In the genomic region with DNA sequence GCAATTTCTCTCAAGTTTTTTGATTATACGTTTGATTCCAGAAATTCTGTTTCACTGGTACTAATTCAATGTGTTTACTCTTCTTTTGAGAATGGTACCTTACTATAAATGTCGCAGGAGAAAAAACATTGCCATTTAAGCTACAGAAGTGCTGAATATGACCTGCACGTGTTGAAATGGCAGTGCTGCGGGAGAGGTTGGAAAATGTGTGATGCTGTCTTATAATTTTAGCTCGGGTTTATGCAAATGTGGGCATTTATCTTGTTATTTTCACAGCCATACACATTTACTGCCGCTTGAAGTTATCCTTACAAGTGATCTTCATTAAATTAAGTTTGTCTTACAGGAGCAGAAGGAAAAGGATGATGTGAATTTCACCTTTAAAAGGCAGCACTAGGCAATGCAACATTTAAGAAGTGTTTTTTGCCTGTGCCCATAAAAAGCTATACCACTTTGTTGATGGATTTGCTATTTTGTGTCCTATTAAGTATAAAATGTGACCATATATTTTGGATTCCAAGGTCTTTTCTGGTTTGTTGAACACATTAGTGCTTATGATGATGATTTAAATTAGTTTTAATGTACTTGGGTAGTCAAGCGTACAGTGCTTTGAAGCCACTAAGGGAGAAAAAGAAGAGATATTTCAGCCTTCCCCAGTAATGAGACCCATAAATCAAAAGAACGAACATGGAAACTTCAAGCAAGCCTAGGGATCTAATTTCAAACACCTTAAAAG, we compare ENCODE assay signal across 18 cellular contexts.
A peak's percentile ranks its signal among the peaks of the same experiment; 100 is the strongest.
DNase-seq lines count a peak whose midpoint lies in the region; ATAC-seq, FAIRE-seq and TF ChIP-seq lines count a peak whose summit lies in the region.
"Had no signal": no experiment of that assay in that cellular context is flagged by ENCODE, and none has a peak within 500 bp of the region (broad histone marks: within the 10 kb centered on the region; RNA-seq: fewer than 3 reads in every experiment).

No MANE protein-coding gene starts in this region.

- H3K9me3 Mint-ChIP-seq in osteocyte (ENCODE audit: unreplicated experiment): no peaks in the 10 kb centered on the region
- H3K9me3 Mint-ChIP-seq: activated naive CD8-positive, alpha-beta T cell treated with anti-CD3 and anti-CD28 coated beads, Interleukin-2, amount 50 U/mL, for 24 hours; activated T-helper 1 cell treated with anti-CD3 and anti-CD28 coated beads, Interleukin-12 subunit alpha, Interleukin-12 subunit beta, Interleukin-2, Interleukin-4 antibody, amounts not matched to agents 30 ng/mL and 10 ng/mL and 1 ng/mL, durations not matched to agents 14 hours and 24 hours and 36 hours; T-helper 1 cell treated with Interleukin-12 subunit alpha and Interleukin-12 subunit beta and Interleukin-4 antibody, amounts not matched to agents 30 μg/mL and 1 μg/mL, for 36 hours had no signal

- WGBS in right lobe of liver (ENCODE audit: insufficient coverage, low coverage, low lambda C conversion rate, missing lambda C conversion rate): 87% methylated on average over 8 of the region's 8 CpGs

- H3K36me3 Mint-ChIP-seq in osteocyte (ENCODE audit: unreplicated experiment): no peaks in the 10 kb centered on the region

- H3K4me1 ChIP-seq in left ventricle myocardium inferior (peaks cover 19% of the 10 kb centered on the region), right lobe of liver (no peaks in the 10 kb centered on the region)

- H3K4me3 Mint-ChIP-seq in osteocyte (ENCODE audit: unreplicated experiment): no peak overlapping the region
- H3K4me3 Mint-ChIP-seq: activated CD8-positive, alpha-beta T cell treated with anti-CD3 and anti-CD28 coated beads, Interleukin-2, amount 10 ng/mL, durations not matched to agents 7 days and 5 days; activated naive CD8-positive, alpha-beta T cell treated with anti-CD3 and anti-CD28 coated beads, Interleukin-2, amount 50 U/mL, for 24 hours; activated T-helper 1 cell treated with anti-CD3 and anti-CD28 coated beads, Interleukin-12 subunit alpha, Interleukin-12 subunit beta, Interleukin-2, Interleukin-4 antibody, amounts not matched to agents 30 ng/mL and 10 ng/mL and 1 ng/mL, durations not matched to agents 14 hours and 24 hours and 36 hours; T-helper 1 cell treated with Interleukin-12 subunit alpha and Interleukin-12 subunit beta and Interleukin-4 antibody, amounts not matched to agents 30 μg/mL and 1 μg/mL, for 36 hours had no signal

- TF ChIP-seq POLR2A in Raji (IDR thresholded peaks at IDR 0.05; ENCODE audit: insufficient read depth, low read depth, low read length) (peak; percentile 41; the same call in 1 of the 2 replicates), right lobe of liver (IDR thresholded peaks at IDR 0.05) (no peak)

- ATAC-seq in left colon (no peak), omental fat pad (ENCODE audit: low FRiP score) (no peak), right lobe of liver (no peak)
- ATAC-seq: activated CD8-positive, alpha-beta T cell treated with anti-CD3 and anti-CD28 coated beads, Interleukin-2, amount 10 ng/mL, durations not matched to agents 7 days and 5 days; activated naive CD8-positive, alpha-beta T cell treated with anti-CD3 and anti-CD28 coated beads, Interleukin-2, amount 50 U/mL, for 24 hours had no signal

- H3K4me3 ChIP-seq in left ventricle myocardium inferior (no peak overlapping the region), right lobe of liver (no peak overlapping the region)
- H3K4me3 ChIP-seq: GM23248 had no signal

- H3K27ac ChIP-seq in left ventricle myocardium inferior (replicated peaks) (peak overlapping the region; percentile 85), right lobe of liver (no peak overlapping the region)
- H3K27ac ChIP-seq: GM23248, RWPE1 had no signal

- no peak for FAIRE-seq in frontal cortex (lab: Jason Lieb, UNC)

- peaks cover 30% of the 10 kb centered on the region for H3K4me1 Mint-ChIP-seq in osteocyte (ENCODE audit: unreplicated experiment)
- H3K4me1 Mint-ChIP-seq: activated naive CD8-positive, alpha-beta T cell treated with anti-CD3 and anti-CD28 coated beads, Interleukin-2, amount 50 U/mL, for 24 hours had no signal

- peak overlapping the region; percentile 80 for H3K27ac Mint-ChIP-seq in osteocyte (ENCODE audit: unreplicated experiment)
- H3K27ac Mint-ChIP-seq: activated CD8-positive, alpha-beta T cell treated with anti-CD3 and anti-CD28 coated beads, Interleukin-2, amount 10 ng/mL, durations not matched to agents 7 days and 5 days; activated naive CD8-positive, alpha-beta T cell treated with anti-CD3 and anti-CD28 coated beads, Interleukin-2, amount 50 U/mL, for 24 hours; activated T-helper 1 cell treated with anti-CD3 and anti-CD28 coated beads, Interleukin-12 subunit alpha, Interleukin-12 subunit beta, Interleukin-2, Interleukin-4 antibody, amounts not matched to agents 30 ng/mL and 10 ng/mL and 1 ng/mL, durations not matched to agents 14 hours and 24 hours and 36 hours; T-helper 1 cell treated with Interleukin-12 subunit alpha and Interleukin-12 subunit beta and Interleukin-4 antibody, amounts not matched to agents 30 μg/mL and 1 μg/mL, for 36 hours had no signal

- DNase-seq in left ventricle myocardium inferior: no peak
- DNase-seq in cardiac septum (ENCODE audit: low spot score): no peak
- no peak for DNase-seq in osteocyte (ENCODE audit: extremely low spot score, unreplicated experiment)
- DNase-seq in left colon: no peak
- no peak for DNase-seq in omental fat pad (ENCODE audit: low spot score)
- no peak for DNase-seq in right lobe of liver
- no peak for DNase-seq in frontal cortex (ENCODE audit: low spot score in 2 of 2)
- DNase-seq: activated CD8-positive, alpha-beta T cell treated with anti-CD3 and anti-CD28 coated beads, Interleukin-2, amount 10 ng/mL, durations not matched to agents 7 days and 5 days; activated naive CD8-positive, alpha-beta T cell treated with anti-CD3 and anti-CD28 coated beads, Interleukin-2, amount 50 U/mL, for 24 hours; NCI-H146; NCI-H748 treated with DMSO at 0.1 percent for 48 hours; posterior cingulate gyrus; stimulated activated naive CD4-positive, alpha-beta T cell treated with Interleukin-2 at 50 U/mL for 16 hours had no signal

- peaks cover 7% of the 10 kb centered on the region for H3K9me3 ChIP-seq in left ventricle myocardium inferior (replicated peaks)
- no peaks in the 10 kb centered on the region for H3K9me3 ChIP-seq in right lobe of liver

- H3K36me3 ChIP-seq in left ventricle myocardium inferior: no peaks in the 10 kb centered on the region
- no peaks in the 10 kb centered on the region for H3K36me3 ChIP-seq in right lobe of liver

- no peaks in the 10 kb centered on the region for H3K27me3 Mint-ChIP-seq in osteocyte (ENCODE audit: unreplicated experiment)
- H3K27me3 Mint-ChIP-seq: activated naive CD8-positive, alpha-beta T cell treated with anti-CD3 and anti-CD28 coated beads, Interleukin-2, amount 50 U/mL, for 24 hours had no signal

- intact Hi-C loops in left ventricle myocardium inferior (cut with micrococcal nuclease): no loop called here
- intact Hi-C loops in cardiac septum (cut with DNase I): no loop called here
- intact Hi-C loops in left colon (cut with DNase I, micrococcal nuclease): no loop called here
- intact Hi-C loops in right lobe of liver (cut with DNase I): no loop called here

- H3K27me3 ChIP-seq in left ventricle myocardium inferior (ENCODE audit: low read depth) (no peaks in the 10 kb centered on the region), right lobe of liver (no peaks in the 10 kb centered on the region)

- TF ChIP-seq CTCF in left ventricle myocardium inferior (IDR thresholded peaks at IDR 0.05; ENCODE audit: borderline replicate concordance): no peak
- no peak for TF ChIP-seq CTCF in osteocyte (IDR thresholded peaks at IDR 0.05)
- no peak for TF ChIP-seq CTCF in omental fat pad (IDR thresholded peaks at IDR 0.05)
- TF ChIP-seq CTCF in right lobe of liver (IDR thresholded peaks at IDR 0.05): no peak
